Comparison of ENCODE assay signal across 8 cellular contexts in genomic region chr13:66657165-66657895, GRCh38.
A peak's percentile ranks its signal among the peaks of the same experiment; 100 is the strongest.
DNase-seq lines count a peak whose midpoint lies in the region; ATAC-seq, FAIRE-seq and TF ChIP-seq lines count a peak whose summit lies in the region.

No MANE protein-coding gene starts in this region.

- no peaks in the 10 kb centered on the region for H4K20me1 ChIP-seq in HCT116 (ENCODE audit: insufficient read depth)
- no peaks in the 10 kb centered on the region for H4K20me1 ChIP-seq in OCI-LY1 (ENCODE audit: insufficient read depth, low read length)

- H3K9me2 ChIP-seq in HCT116 (ENCODE audit: insufficient read depth) (no peaks in the 10 kb centered on the region), OCI-LY1 (ENCODE audit: low read depth, low read length) (no peaks in the 10 kb centered on the region)

- peak overlapping the region; percentile 65 for H2AFZ ChIP-seq in HCT116 (ENCODE audit: low read depth, low read length, poor library complexity, severe bottlenecking)
- peak overlapping the region; percentile 82 for H2AFZ ChIP-seq in OCI-LY1 (ENCODE audit: low read length)

- H3K4me3 ChIP-seq in HCT116 (replicated peaks in 1 of 2; ENCODE audit: low read depth in 1 of 2, low read length in 2 of 2) (no peak overlapping the region), OCI-LY1 (ENCODE audit: low read depth, low read length, poor library complexity, severe bottlenecking) (peak overlapping the region; percentile 20), pancreas (no peak overlapping the region), coronary artery (no peak overlapping the region)

- TF ChIP-seq POLR2A in HCT116 (IDR thresholded peaks at IDR 0.05; ENCODE audit: borderline replicate concordance, extremely low read depth, insufficient read depth, insufficient read length) = no peak

- POLR2A ChIA-PET in HCT116 (lab: Charles Lee) = no interaction called here

- H3K27me3 ChIP-seq in HCT116 (ENCODE audit: insufficient read depth, low read length) = no peaks in the 10 kb centered on the region
- H3K27me3 ChIP-seq in OCI-LY1 (ENCODE audit: insufficient read depth, low read length) = no peaks in the 10 kb centered on the region
- H3K27me3 ChIP-seq in pancreas = no peaks in the 10 kb centered on the region

- ATAC-seq in HCT116 (peak; percentile 77), pancreas (peak; percentile 58 to 94 (median 82)), GM21360 (IDR thresholded peaks at IDR 0.05; ENCODE audit: unreplicated experiment) (no peak), GM19035 (IDR thresholded peaks at IDR 0.05; ENCODE audit: unreplicated experiment) (no peak)

- FAIRE-seq in pancreas (lab: Jason Lieb, UNC) = no peak

- intact Hi-C loops in HCT116 (cut with micrococcal nuclease) = no loop called here
- intact Hi-C loops in pancreas (cut with DNase I) = no loop called here

- H3K79me2 ChIP-seq in HCT116 (ENCODE audit: insufficient read depth, low read length) (no peaks in the 10 kb centered on the region), OCI-LY1 (ENCODE audit: insufficient read depth, low read length) (no peaks in the 10 kb centered on the region)

- no TSS peak for BruUV-seq in HCT116 (replicated peaks; lab: Mats Ljungman, UMichigan)

- 20 to 32% methylated on average over 6 of the region's 6 CpGs for WGBS in pancreas, 2 donors

- H3F3A ChIP-seq in OCI-LY1 (ENCODE audit: insufficient read depth, low read length) = no peaks in the 10 kb centered on the region; the same call in 1 of the 2 replicates

- H3K9me3 ChIP-seq in HCT116 (ENCODE audit: control insufficient read depth in 1 of 2, insufficient read depth in 1 of 2, low read depth in 1 of 2, low read length in 2 of 2) (no peaks in the 10 kb centered on the region), OCI-LY1 (ENCODE audit: low read length) (0 out of 2 replicates have a peak, but pooled peaks cover 3% of the 10 kb centered on the region), pancreas (no peaks in the 10 kb centered on the region)

- H3K36me3 ChIP-seq in HCT116 (ENCODE audit: control insufficient read depth in 1 of 2, insufficient read depth in 2 of 2, low read length in 2 of 2) (no peaks in the 10 kb centered on the region), OCI-LY1 (ENCODE audit: insufficient read depth, low read length) (no peaks in the 10 kb centered on the region), pancreas (no peaks in the 10 kb centered on the region)

- peaks cover 6 to 26% of the 10 kb centered on the region in 2 experiments for H3K4me1 ChIP-seq in HCT116 (ENCODE audit: control insufficient read depth in 1 of 2, insufficient read depth in 2 of 2, low read length in 2 of 2)
- peaks cover 63% of the 10 kb centered on the region for H3K4me1 ChIP-seq in OCI-LY1 (ENCODE audit: insufficient read depth, low read length, severe bottlenecking)
- no peaks in the 10 kb centered on the region for H3K4me1 ChIP-seq in pancreas

- RAD21 ChIA-PET in HCT116 (lab: Charles Lee; ENCODE audit: low non-redundant PET in 1 of 2, low total read pairs in 2 of 2, uncharacterized antibody in 2 of 2, unreplicated experiment in 2 of 2) = no interaction called here

- H3K27ac ChIP-seq in HCT116 (ENCODE audit: low read depth, low read length) = no peak overlapping the region
- peak overlapping the region; percentile 87 for H3K27ac ChIP-seq in OCI-LY1 (ENCODE audit: low read depth, low read length, poor library complexity, severe bottlenecking)
- H3K27ac ChIP-seq in pancreas = no peak overlapping the region
- H3K27ac ChIP-seq in coronary artery = no peak overlapping the region

- H3K4me2 ChIP-seq in HCT116 (ENCODE audit: low read length) (peak overlapping the region; percentile 44), OCI-LY1 (ENCODE audit: low read length) (peak overlapping the region; percentile 50)

- TF ChIP-seq CTCF in HCT116 (IDR thresholded peaks at IDR 0.05 in 2 of 3, conservative IDR thresholded peaks at IDR 0.05 in 1 of 3; ENCODE audit: borderline replicate concordance in 1 of 3, insufficient read depth in 1 of 3, low read depth in 2 of 3, low read length in 2 of 3) (no peak), OCI-LY1 (IDR thresholded peaks at IDR 0.05; ENCODE audit: low read length) (no peak), pancreas (IDR thresholded peaks at IDR 0.05) (no peak), coronary artery (IDR thresholded peaks at IDR 0.05) (no peak)

- CTCF ChIA-PET in HCT116 (lab: Charles Lee) = no interaction called here

- no peak for TF ChIP-seq RAD21 in HCT116 (IDR thresholded peaks at IDR 0.05; ENCODE audit: low read depth)

- DNase-seq in HCT116 (ENCODE audit: low read depth, low spot score) (peak; percentile 70), fibroblast of gingiva (ENCODE audit: low read depth) (peak; percentile 93), pancreas (peak in 5 of 6 donors; percentile 9 to 65 (median 55)), GM19240 (ENCODE audit: insufficient read length, low spot score) (no peak), coronary artery (ENCODE audit: low spot score) (no peak)

- H3K9ac ChIP-seq in HCT116 (ENCODE audit: low read length) (peak overlapping the region; percentile 2; the same call in 1 of the 2 replicates), OCI-LY1 (ENCODE audit: low read length) (peak overlapping the region; percentile 26)

TF ChIP-seq in HCT116, 20 proteins besides CTCF, POLR2A, EP300 and RAD21 (continues in another document):
- TF ChIP-seq CBX3 (IDR thresholded peaks at IDR 0.05; ENCODE audit: low read depth) (no peak), EZH2phosphoT487 (IDR thresholded peaks at IDR 0.05; ENCODE audit: borderline replicate concordance) (no peak), JUND (IDR thresholded peaks at IDR 0.05) (peak; percentile 24; the same call in 1 of the 2 replicates), TCF7L2 (IDR thresholded peaks at IDR 0.05; ENCODE audit: borderline replicate concordance, extremely low read depth, insufficient read depth, insufficient read length) (no peak), ZFX (IDR thresholded peaks at IDR 0.05) (no peak), SIN3A (IDR thresholded peaks at IDR 0.05; ENCODE audit: low read depth) (no peak), MAX (IDR thresholded peaks at IDR 0.05) (0 out of 2 replicates have a peak, but pooled peaks have one; percentile 20), YY1 (IDR thresholded peaks at IDR 0.05; ENCODE audit: extremely low read depth, insufficient replicate concordance, low read depth, low read length) (no peak), SP1 (IDR thresholded peaks at IDR 0.05; ENCODE audit: low read depth) (peak; percentile 25; the same call in 1 of the 2 replicates), POLR2AphosphoS5 (IDR thresholded peaks at IDR 0.05; ENCODE audit: low read depth, low read length) (no peak), ATF3 (IDR thresholded peaks at IDR 0.05) (no peak), SRF (IDR thresholded peaks at IDR 0.05; ENCODE audit: low read depth) (no peak), ZBTB33 (IDR thresholded peaks at IDR 0.05; ENCODE audit: extremely low read depth, insufficient replicate concordance, low read length) (no peak), ZNF274 (IDR thresholded peaks at IDR 0.05; ENCODE audit: low read depth, low read length) (no peak), EZH2 (IDR thresholded peaks at IDR 0.05) (no peak), CEBPB (IDR thresholded peaks at IDR 0.05; ENCODE audit: low read depth) (peak; percentile 57), FOSL1 (IDR thresholded peaks at IDR 0.05; ENCODE audit: low read depth) (no peak)
- TF ChIP-seq, protein P1, sequence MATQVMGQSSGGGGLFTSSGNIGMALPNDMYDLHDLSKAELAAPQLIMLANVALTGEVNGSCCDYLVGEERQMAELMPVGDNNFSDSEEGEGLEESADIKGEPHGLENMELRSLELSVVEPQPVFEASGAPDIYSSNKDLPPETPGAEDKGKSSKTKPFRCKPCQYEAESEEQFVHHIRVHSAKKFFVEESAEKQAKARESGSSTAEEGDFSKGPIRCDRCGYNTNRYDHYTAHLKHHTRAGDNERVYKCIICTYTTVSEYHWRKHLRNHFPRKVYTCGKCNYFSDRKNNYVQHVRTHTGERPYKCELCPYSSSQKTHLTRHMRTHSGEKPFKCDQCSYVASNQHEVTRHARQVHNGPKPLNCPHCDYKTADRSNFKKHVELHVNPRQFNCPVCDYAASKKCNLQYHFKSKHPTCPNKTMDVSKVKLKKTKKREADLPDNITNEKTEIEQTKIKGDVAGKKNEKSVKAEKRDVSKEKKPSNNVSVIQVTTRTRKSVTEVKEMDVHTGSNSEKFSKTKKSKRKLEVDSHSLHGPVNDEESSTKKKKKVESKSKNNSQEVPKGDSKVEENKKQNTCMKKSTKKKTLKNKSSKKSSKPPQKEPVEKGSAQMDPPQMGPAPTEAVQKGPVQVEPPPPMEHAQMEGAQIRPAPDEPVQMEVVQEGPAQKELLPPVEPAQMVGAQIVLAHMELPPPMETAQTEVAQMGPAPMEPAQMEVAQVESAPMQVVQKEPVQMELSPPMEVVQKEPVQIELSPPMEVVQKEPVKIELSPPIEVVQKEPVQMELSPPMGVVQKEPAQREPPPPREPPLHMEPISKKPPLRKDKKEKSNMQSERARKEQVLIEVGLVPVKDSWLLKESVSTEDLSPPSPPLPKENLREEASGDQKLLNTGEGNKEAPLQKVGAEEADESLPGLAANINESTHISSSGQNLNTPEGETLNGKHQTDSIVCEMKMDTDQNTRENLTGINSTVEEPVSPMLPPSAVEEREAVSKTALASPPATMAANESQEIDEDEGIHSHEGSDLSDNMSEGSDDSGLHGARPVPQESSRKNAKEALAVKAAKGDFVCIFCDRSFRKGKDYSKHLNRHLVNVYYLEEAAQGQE (IDR thresholded peaks at IDR 0.05; ENCODE audit: low read depth) = no peak

Comparison
In these comparisons a context has a peak if more than half of its experiments do, and no peak if none do; other contexts are left out.
1. ATAC-seq: peak in HCT116 (single experiment) and pancreas (4 of 4); none in GM21360 (single experiment) and GM19035 (single experiment).
2. DNase-seq: peak in HCT116 (single experiment), fibroblast of gingiva (single experiment) and pancreas (5 of 6); none in GM19240 (single experiment) and coronary artery (single experiment).